1 cellular context compared by ENCODE assay signal in genomic region chr22:35413624-35414023, GRCh38.
TF ChIP-seq lines count a peak whose summit lies in the region.

No MANE protein-coding gene starts in this region.

TF ChIP-seq in IMR-90, 13 proteins besides CTCF, POLR2A, EP300 and RAD21 (continued from another document):
- TF ChIP-seq USF2 (IDR thresholded peaks at IDR 0.05; ENCODE audit: low read depth, low read length) (no peak), NFE2L2 (IDR thresholded peaks at IDR 0.05; ENCODE audit: low read depth, low read length) (no peak), ELK1 (IDR thresholded peaks at IDR 0.05; ENCODE audit: borderline replicate concordance, low read depth, low read length) (no peak), BHLHE40 (IDR thresholded peaks at IDR 0.05; ENCODE audit: low read depth, low read length) (no peak), SMC3 (IDR thresholded peaks at IDR 0.05; ENCODE audit: low read depth, low read length) (no peak), CEBPB (IDR thresholded peaks at IDR 0.05; ENCODE audit: low read depth, low read length) (no peak), RFX5 (IDR thresholded peaks at IDR 0.05; ENCODE audit: low read depth, low read length) (no peak), RCOR1 (IDR thresholded peaks at IDR 0.05; ENCODE audit: insufficient replicate concordance, low read length) (no peak), MAFK (IDR thresholded peaks at IDR 0.05; ENCODE audit: low read depth, low read length) (no peak), MXI1 (IDR thresholded peaks at IDR 0.05; ENCODE audit: borderline replicate concordance, low read depth, low read length) (no peak)
